In genomic region chr2:174016447-174016846, GRCh38 we compare ENCODE assay signal across 24 cellular contexts. TPM values are rescaled to one million over a fixed set of nuclear protein-coding genes. Genes with fewer than 3 reads are reported as not detected.
DNase-seq lines count a peak whose midpoint lies in the region; ATAC-seq, FAIRE-seq and TF ChIP-seq lines count a peak whose summit lies in the region.
"Had no signal": no experiment of that assay in that cellular context is flagged by ENCODE, and none has a peak within 500 bp of the region (broad histone marks: within the 10 kb centered on the region; RNA-seq: fewer than 3 reads in every experiment).

No MANE protein-coding gene starts in this region.

- TF ChIP-seq CTCF in CD14-positive monocyte (IDR thresholded peaks at IDR 0.05) (no peak), GM23338 (conservative IDR thresholded peaks at IDR 0.05; ENCODE audit: low read depth in 2 of 2) (no peak)

- peaks cover 71% of the 10 kb centered on the region for H3K4me1 Mint-ChIP-seq in CD14-positive monocyte
- H3K4me1 Mint-ChIP-seq in GM23338 = peaks cover 32% of the 10 kb centered on the region
- H3K4me1 Mint-ChIP-seq in dendritic cell treated with granulocyte-macrophage colony-stimulating factor and Interleukin-4, amounts not matched to agents 40 ng/mL and 50 ng/mL, for 4 days (ENCODE audit: low read depth) = peaks cover 49% of the 10 kb centered on the region

- peaks cover 36% of the 10 kb centered on the region for H3K79me1 ChIP-seq in trophoblast cell (ENCODE audit: low read length)

- H3K9me3 ChIP-seq in trophoblast cell (ENCODE audit: insufficient read depth, low read depth, low read length) = no peaks in the 10 kb centered on the region
- H3K9me3 ChIP-seq: A549 had no signal

- H3K27me3 ChIP-seq in GM23338 (ENCODE audit: insufficient read depth) (peaks cover 12% of the 10 kb centered on the region; the same call in 1 of the 2 replicates), trophoblast cell (ENCODE audit: insufficient read depth, low read length) (no peaks in the 10 kb centered on the region)

- no peaks in the 10 kb centered on the region for H3F3A ChIP-seq in GM23338 (replicated peaks; ENCODE audit: low read depth)

- H3K27me3 Mint-ChIP-seq in CD14-positive monocyte (ENCODE audit: low read depth in 3 of 3) (no peaks in the 10 kb centered on the region), GM23338 (ENCODE audit: insufficient read depth, low read depth, poor library complexity) (peaks cover 6% of the 10 kb centered on the region)
- H3K27me3 Mint-ChIP-seq in dendritic cell treated with granulocyte-macrophage colony-stimulating factor and Interleukin-4, amounts not matched to agents 40 ng/mL and 50 ng/mL, for 4 days = no peaks in the 10 kb centered on the region
- H3K27me3 Mint-ChIP-seq: B cell had no signal

- no CpG with 5 or more reads among the region's 3 CpGs for WGBS in trophoblast cell (ENCODE audit: extremely low coverage, insufficient coverage, insufficient read length)

- no peak overlapping the region for H4K8ac ChIP-seq in trophoblast cell (ENCODE audit: low read depth, low read length)

- H2BK12ac ChIP-seq in trophoblast cell (ENCODE audit: low read length) = peak overlapping the region; percentile 90

- no peak overlapping the region for H3K18ac ChIP-seq in trophoblast cell (ENCODE audit: low read length)

- H3K4me3 Mint-ChIP-seq in CD14-positive monocyte = no peak overlapping the region
- H3K4me3 Mint-ChIP-seq in GM23338 = no peak overlapping the region
- H3K4me3 Mint-ChIP-seq in dendritic cell treated with granulocyte-macrophage colony-stimulating factor and Interleukin-4, amounts not matched to agents 40 ng/mL and 50 ng/mL, for 4 days = no peak overlapping the region
- H3K4me3 Mint-ChIP-seq: B cell; CD4-positive, alpha-beta memory T cell; CD4-positive, CD25-positive, alpha-beta regulatory T cell; CD8-positive, alpha-beta memory T cell had no signal

- H2AFZ ChIP-seq in GM23338 = peak overlapping the region; percentile 30; the same call in 1 of the 2 replicates
- H2AFZ ChIP-seq in trophoblast cell (ENCODE audit: insufficient read depth, low read length, poor library complexity) = no peak overlapping the region

- H3K4me2 ChIP-seq in GM23338 = no peak overlapping the region
- no peak overlapping the region for H3K4me2 ChIP-seq in trophoblast cell (ENCODE audit: low read length)
- H3K4me2 ChIP-seq: A549; BLaER1 treated with 17β-estradiol and CSF1 and Interleukin-3, amounts not matched to agents 10 nM and 100 nM had no signal

- peaks cover 2 to 5% of the 10 kb centered on the region in 2 donors for H3K36me3 Mint-ChIP-seq in CD14-positive monocyte
- H3K36me3 Mint-ChIP-seq in GM23338 (ENCODE audit: low read depth) = no peaks in the 10 kb centered on the region
- no peaks in the 10 kb centered on the region for H3K36me3 Mint-ChIP-seq in dendritic cell treated with granulocyte-macrophage colony-stimulating factor and Interleukin-4, amounts not matched to agents 40 ng/mL and 50 ng/mL, for 4 days (ENCODE audit: low read depth)
- H3K36me3 Mint-ChIP-seq: CD4-positive, alpha-beta memory T cell; CD4-positive, CD25-positive, alpha-beta regulatory T cell; CD8-positive, alpha-beta memory T cell had no signal

- H3K9ac ChIP-seq in trophoblast cell (ENCODE audit: low read length) = no peak overlapping the region
- H3K9ac ChIP-seq: BLaER1 treated with 17β-estradiol and CSF1 and Interleukin-3, amounts not matched to agents 10 nM and 100 nM had no signal

- peaks cover 26% of the 10 kb centered on the region for H3K4me1 ChIP-seq in GM23338 (ENCODE audit: insufficient read depth)
- H3K4me1 ChIP-seq in trophoblast cell (ENCODE audit: control insufficient read depth in 1 of 2, insufficient read depth in 2 of 2, low read length in 2 of 2) = peaks cover 26 to 30% of the 10 kb centered on the region in 2 experiments
- H3K4me1 ChIP-seq: A549 had no signal

- no peak for ATAC-seq in GM23338
- ATAC-seq: A549 had no signal

- H4K91ac ChIP-seq in trophoblast cell (ENCODE audit: low read depth, low read length) = no peak overlapping the region

- no peak for DNase-seq in CD14-positive monocyte (ENCODE audit: low spot score)
- DNase-seq in GM23338 (ENCODE audit: low spot score) = no peak
- no peak for DNase-seq in trophoblast cell
- no peak for DNase-seq in MV-4-11 (lab: John Stamatoyannopoulos, UW)
- no peak for DNase-seq in H54 (ENCODE audit: insufficient read length, low spot score)
- no peak for DNase-seq in pons (ENCODE audit: low spot score)
- DNase-seq: AML-193; Calu3; CD4-positive, alpha-beta memory T cell; CD4-positive, CD25-positive, alpha-beta regulatory T cell; CD8-positive, alpha-beta memory T cell; COR-L47; DMS79 treated with DMSO at 0.1 percent for 48 hours; GF-D8 had no signal

- intact Hi-C loops in CD14-positive monocyte (cut with micrococcal nuclease) = no loop called here
- intact Hi-C loops in dendritic cell treated with granulocyte-macrophage colony-stimulating factor and Interleukin-4, amounts not matched to agents 40 ng/mL and 50 ng/mL, for 4 days (cut with micrococcal nuclease) = no loop called here

- no peak overlapping the region for H3K23ac ChIP-seq in trophoblast cell (ENCODE audit: low read length)

- no peak overlapping the region for H2AK5ac ChIP-seq in trophoblast cell (ENCODE audit: low read length)

- H3K4ac ChIP-seq in trophoblast cell (ENCODE audit: low read depth, low read length) = no peak overlapping the region

- H3K9me3 Mint-ChIP-seq in CD14-positive monocyte (no peaks in the 10 kb centered on the region), GM23338 (no peaks in the 10 kb centered on the region)
- H3K9me3 Mint-ChIP-seq in dendritic cell treated with granulocyte-macrophage colony-stimulating factor and Interleukin-4, amounts not matched to agents 40 ng/mL and 50 ng/mL, for 4 days = no peaks in the 10 kb centered on the region
- H3K9me3 Mint-ChIP-seq: CD4-positive, CD25-positive, alpha-beta regulatory T cell; CD8-positive, alpha-beta memory T cell had no signal

- no peaks in the 10 kb centered on the region for H3K79me2 ChIP-seq in GM23338 (replicated peaks; ENCODE audit: insufficient read depth)
- peaks cover 6% of the 10 kb centered on the region for H3K79me2 ChIP-seq in trophoblast cell (ENCODE audit: control insufficient read depth, insufficient read depth, low read length, poor library complexity)

- no peak overlapping the region for H3K14ac ChIP-seq in trophoblast cell (ENCODE audit: low read length)

- H3K36me3 ChIP-seq in GM23338 (ENCODE audit: insufficient read depth) (no peaks in the 10 kb centered on the region), trophoblast cell (ENCODE audit: control insufficient read depth in 1 of 2, insufficient read depth in 2 of 2, low read length in 2 of 2) (no peaks in the 10 kb centered on the region)
- H3K36me3 ChIP-seq: BLaER1 treated with 17β-estradiol and CSF1 and Interleukin-3, amounts not matched to agents 10 nM and 100 nM had no signal

- no peaks in the 10 kb centered on the region for H3K9me2 ChIP-seq in GM23338 (ENCODE audit: insufficient read depth)

- TF ChIP-seq POLR2A in H54 (IDR thresholded peaks at IDR 0.05; ENCODE audit: low read depth, low read length) = no peak

- no peak overlapping the region for H2BK5ac ChIP-seq in trophoblast cell (ENCODE audit: low read depth, low read length, poor library complexity)

- H3K27ac Mint-ChIP-seq in CD14-positive monocyte = peak overlapping the region in 6 of 7 donors; percentile 9 to 83 (median 40)
- no peak overlapping the region for H3K27ac Mint-ChIP-seq in GM23338
- H3K27ac Mint-ChIP-seq in dendritic cell treated with granulocyte-macrophage colony-stimulating factor and Interleukin-4, amounts not matched to agents 40 ng/mL and 50 ng/mL, for 4 days = peak overlapping the region; percentile 26
- H3K27ac Mint-ChIP-seq: B cell; CD4-positive, alpha-beta memory T cell; CD4-positive, CD25-positive, alpha-beta regulatory T cell; CD8-positive, alpha-beta memory T cell had no signal

- H3K27ac ChIP-seq in GM23338 (ENCODE audit: low read depth) (no peak overlapping the region), trophoblast cell (ENCODE audit: low read depth, low read length) (no peak overlapping the region)
- H3K27ac ChIP-seq: 22Rv1; A549; BLaER1 treated with 17β-estradiol and CSF1 and Interleukin-3, amounts not matched to agents 10 nM and 100 nM; C4-2B had no signal

- H3K4me3 ChIP-seq in GM23338 = no peak overlapping the region
- H3K4me3 ChIP-seq in trophoblast cell (ENCODE audit: low read depth, low read length) = no peak overlapping the region
- H3K4me3 ChIP-seq: A549; BLaER1 treated with 17β-estradiol and CSF1 and Interleukin-3, amounts not matched to agents 10 nM and 100 nM had no signal

- no peak overlapping the region for H4K12ac ChIP-seq in trophoblast cell (ENCODE audit: low read depth, low read length)

- no peak for FAIRE-seq in H54 (lab: Jason Lieb, UNC)
- FAIRE-seq: A549, D721Med, G401.6, GM12891, GM19239 had no signal

- peak overlapping the region; percentile 24 for H2BK120ac ChIP-seq in trophoblast cell (ENCODE audit: insufficient read depth, low read length, poor library complexity)

- H4K20me1 ChIP-seq in GM23338 (replicated peaks; ENCODE audit: insufficient read depth) = no peaks in the 10 kb centered on the region
- H4K20me1 ChIP-seq: BLaER1 treated with 17β-estradiol and CSF1 and Interleukin-3, amounts not matched to agents 10 nM and 100 nM had no signal

RNA-seq across cellular contexts. Expression of gene SP3, which starts 51.3 kb away (rescaled TPM):
- polyA plus RNA-seq in CD14-positive monocyte = 10 to 100 TPM; 44.8 to 54.2 TPM
- total RNA-seq in GM23338 (2014; rRNA removed; shearing (Covaris generic)) = 96.9 and 110 TPM in 2 replicates
- polyA plus RNA-seq in GM23338 (2016; fragmentation: Nextera tagmentation; extraction: Ambion mirVana) = 21.9 and 24.1 TPM in 2 replicates
- 65.0 and 66.3 TPM in 2 replicates for polyA plus RNA-seq in trophoblast cell (2013)
